1 cellular context compared by ENCODE assay signal in genomic region chr3:196711838-196712513, GRCh38.
TF ChIP-seq lines count a peak whose summit lies in the region.

Gene CEP19, minus strand, starts transcription at chr3:196712250. Its CDS starts 3,593 bp downstream, at chr3:196708657.
Gene PIGX, plus strand, starts transcription at chr3:196712377.

TF ChIP-seq in HepG2, 621 proteins besides CTCF, POLR2A, EP300 and RAD21 (continued from another document and continues in another):
- peak; percentile 75; the same call in 1 of the 2 replicates for TF ChIP-seq UBTF (CRISPR knock-in tag; IDR thresholded peaks at IDR 0.05)
- 0 out of 2 replicates have a peak, but pooled peaks have one; percentile 21 for TF ChIP-seq ZNF292 (CRISPR knock-in tag; IDR thresholded peaks at IDR 0.05; ENCODE audit: borderline replicate concordance, low read depth)
- peak; percentile 68 for TF ChIP-seq HDAC1 (CRISPR knock-in tag; IDR thresholded peaks at IDR 0.05)
- TF ChIP-seq BRCA1 (CRISPR knock-in tag; IDR thresholded peaks at IDR 0.05), result no peak
- TF ChIP-seq AHR (CRISPR knock-in tag; IDR thresholded peaks at IDR 0.05), result no peak
- TF ChIP-seq SETDB1 (CRISPR knock-in tag; IDR thresholded peaks at IDR 0.05; ENCODE audit: borderline replicate concordance), result no peak
- TF ChIP-seq ZNF263 (CRISPR knock-in tag; IDR thresholded peaks at IDR 0.05), result peak; percentile 19; the same call in 1 of the 2 replicates
- peak; percentile 18 for TF ChIP-seq RBM39 (IDR thresholded peaks at IDR 0.05; ENCODE audit: low read depth, low read length, poor library complexity, severe bottlenecking)
- TF ChIP-seq POGK (CRISPR knock-in tag; conservative IDR thresholded peaks at IDR 0.05), result 0 out of 2 replicates have a peak, but pooled peaks have one; percentile 45
- TF ChIP-seq ZNF746 (CRISPR knock-in tag; IDR thresholded peaks at IDR 0.05), result 0 out of 2 replicates have a peak, but pooled peaks have one; percentile 49
- peak; percentile 83; the same call in 1 of the 2 replicates for TF ChIP-seq ZSCAN31 (CRISPR knock-in tag; IDR thresholded peaks at IDR 0.05; ENCODE audit: low read depth)
- TF ChIP-seq ZBTB10 (CRISPR knock-in tag; IDR thresholded peaks at IDR 0.05; ENCODE audit: borderline replicate concordance), result 0 out of 2 replicates have a peak, but pooled peaks have one; percentile 4
- peak; percentile 51; the same call in 1 of the 2 replicates for TF ChIP-seq ZBTB7B (CRISPR knock-in tag; IDR thresholded peaks at IDR 0.05)
- peak; percentile 34 for TF ChIP-seq AGO2 (optimal IDR thresholded peaks at IDR 0.05; ENCODE audit: low read depth, low read length)
- TF ChIP-seq ZNF430 (CRISPR knock-in tag; IDR thresholded peaks at IDR 0.05), result 0 out of 2 replicates have a peak, but pooled peaks have one; percentile 60
- TF ChIP-seq ESRRA (CRISPR knock-in tag; IDR thresholded peaks at IDR 0.05; ENCODE audit: low read depth), result no peak; the same call in 1 of the 2 replicates
- TF ChIP-seq ZBTB14 (CRISPR knock-in tag; IDR thresholded peaks at IDR 0.05), result peak; percentile 83
- TF ChIP-seq ZNF180 (CRISPR knock-in tag; IDR thresholded peaks at IDR 0.05; ENCODE audit: borderline replicate concordance, low read depth), result no peak
- TF ChIP-seq ZNF501 (CRISPR knock-in tag; IDR thresholded peaks at IDR 0.05), result 0 out of 2 replicates have a peak, but pooled peaks have one; percentile 22
- TF ChIP-seq ZC3H4 (CRISPR knock-in tag; IDR thresholded peaks at IDR 0.05; ENCODE audit: borderline replicate concordance), result no peak
- peak; percentile 63; the same call in 1 of the 2 replicates for TF ChIP-seq GABPB1 (CRISPR knock-in tag; IDR thresholded peaks at IDR 0.05)
- peak; percentile 73; the same call in 1 of the 2 replicates for TF ChIP-seq ATF7-NPFF (CRISPR knock-in tag; IDR thresholded peaks at IDR 0.05; ENCODE audit: low read depth)
- no peak for TF ChIP-seq ZNF891 (CRISPR knock-in tag; IDR thresholded peaks at IDR 0.05)
- 0 out of 2 replicates have a peak, but pooled peaks have one; percentile 13 for TF ChIP-seq ZNF556 (CRISPR knock-in tag; IDR thresholded peaks at IDR 0.05; ENCODE audit: borderline replicate concordance)
- TF ChIP-seq ZNF564 (CRISPR knock-in tag; IDR thresholded peaks at IDR 0.05), result peak; percentile 66; the same call in 1 of the 2 replicates
- TF ChIP-seq ZNF446 (CRISPR knock-in tag; IDR thresholded peaks at IDR 0.05), result 0 out of 2 replicates have a peak, but pooled peaks have one; percentile 10
- TF ChIP-seq ZFP37 (CRISPR knock-in tag; IDR thresholded peaks at IDR 0.05; ENCODE audit: borderline replicate concordance), result no peak
- no peak for TF ChIP-seq ZHX2 (IDR thresholded peaks at IDR 0.05; ENCODE audit: low read depth)
- peak; percentile 43; the same call in 1 of the 2 replicates for TF ChIP-seq ZHX2 (CRISPR knock-in tag; IDR thresholded peaks at IDR 0.05; ENCODE audit: borderline replicate concordance)
- TF ChIP-seq ZNF234 (CRISPR knock-in tag; conservative IDR thresholded peaks at IDR 0.05), result no peak
- TF ChIP-seq ELF3 (CRISPR knock-in tag; IDR thresholded peaks at IDR 0.05), result peak; percentile 9; the same call in 1 of the 2 replicates
- TF ChIP-seq NAIF1 (CRISPR knock-in tag; IDR thresholded peaks at IDR 0.05; ENCODE audit: borderline replicate concordance), result peak; percentile 80; the same call in 1 of the 2 replicates
- peak; percentile 27 for TF ChIP-seq SKI (IDR thresholded peaks at IDR 0.05; ENCODE audit: partially characterized antibody)
- TF ChIP-seq ZNF142 (CRISPR knock-in tag; IDR thresholded peaks at IDR 0.05), result 0 out of 2 replicates have a peak, but pooled peaks have one; percentile 42
- TF ChIP-seq ZFX (CRISPR knock-in tag; IDR thresholded peaks at IDR 0.05; ENCODE audit: low read depth), result peak; percentile 67
- peak; percentile 88; the same call in 1 of the 2 replicates for TF ChIP-seq TFAP4 (IDR thresholded peaks at IDR 0.05; ENCODE audit: borderline replicate concordance, low read depth)
- TF ChIP-seq ZNF598 (CRISPR knock-in tag; IDR thresholded peaks at IDR 0.05; ENCODE audit: borderline replicate concordance), result peak; percentile 72; the same call in 1 of the 2 replicates
